In genomic region chr4:80577991-80578390, GRCh38 we compare ENCODE assay signal across 29 cellular contexts.
"Had no signal": no experiment of that assay in that cellular context is flagged by ENCODE, and none has a peak within 500 bp of the region (broad histone marks: within the 10 kb centered on the region; RNA-seq: fewer than 3 reads in every experiment).

No MANE protein-coding gene starts in this region.

- H3K27ac ChIP-seq: adrenal gland, body of pancreas, Peyer's patch, SJSA1 had no signal

- H3K27me3 ChIP-seq: adrenal gland, body of pancreas, Peyer's patch, SJSA1 had no signal

- H3K9me3 ChIP-seq: adrenal gland, body of pancreas, Peyer's patch, SJSA1 had no signal

- H3K4me1 ChIP-seq: adrenal gland, body of pancreas, Peyer's patch, SJSA1 had no signal

- H3K4me3 ChIP-seq: adrenal gland, body of pancreas, Peyer's patch, SJSA1 had no signal

- DNase-seq: activated CD4-positive, alpha-beta T cell treated with anti-CD3 and anti-CD28 coated beads for 48 hours; activated CD4-positive, alpha-beta T cell treated with anti-CD3 and anti-CD28 coated beads, Interleukin-2, amount 50 U/mL, for 4 hours; activated CD4-positive, CD25-positive, alpha-beta regulatory T cell treated with anti-CD3 and anti-CD28 coated beads, Interleukin-2, amount 50 U/mL, for 72 hours; activated CD8-positive, alpha-beta memory T cell treated with anti-CD3 and anti-CD28 coated beads, Interleukin-2, amount 50 U/mL, for 48 hours; activated CD8-positive, alpha-beta T cell treated with anti-CD3 and anti-CD28 coated beads, Interleukin-2, amount 10 ng/mL, durations not matched to agents 7 days and 5 days; activated naive CD4-positive, alpha-beta T cell treated with anti-CD3 and anti-CD28 coated beads, Interleukin-2, amount 50 U/mL, for 16 hours; activated naive CD8-positive, alpha-beta T cell treated with anti-CD3 and anti-CD28 coated beads, Interleukin-2, amount 10 ng/mL, durations not matched to agents 7 days and 5 days; activated T-cell treated with anti-CD3 and anti-CD28 coated beads, Interleukin-2, amount 50 U/mL, for 1 hour; adrenal gland; aorta; body of pancreas; central memory CD4-positive, alpha-beta T cell; KG1; NCI-H1048; NCI-H1930; NCI-H2107; NCI-H2171 treated with DMSO at 0.1 percent for 48 hours; NCI-H226; NCI-H526 treated with DMSO at 0.1 percent for 48 hours; NCI-H82; OCI-M1; Peyer's patch; SHP77; T-helper 17 cell; T-helper 9 cell had no signal

- ATAC-seq: activated CD8-positive, alpha-beta T cell treated with anti-CD3 and anti-CD28 coated beads, Interleukin-2, amount 10 ng/mL, durations not matched to agents 7 days and 5 days; body of pancreas; SK-N-SH treated with all-trans-retinoic acid at 6 μM for 48 hours; T-helper 17 cell; WTC11 had no signal

- FAIRE-seq: bronchial epithelial cell had no signal

- H3K36me3 ChIP-seq: adrenal gland, Peyer's patch, SJSA1 had no signal
